In genomic region chr12:52873832-52874572, GRCh38 we compare ENCODE assay signal across 8 cellular contexts. TPM values are rescaled to one million over a fixed set of nuclear protein-coding genes. Genes with fewer than 3 reads are reported as not detected.
DNase-seq lines count a peak whose midpoint lies in the region; ATAC-seq and TF ChIP-seq lines count a peak whose summit lies in the region.

No MANE protein-coding gene starts in this region.

- peak overlapping the region; percentile 73 to 88 (median 82) for H3K4me3 Mint-ChIP-seq in CD4-positive, alpha-beta memory T cell

- DNase-seq in CD4-positive, alpha-beta memory T cell = peak in 4 of 5 donors; percentile 21 to 73 (median 32)
- DNase-seq in HPDE6-E6E7 (ENCODE audit: extremely low spot score) (peak; percentile 95), amniotic epithelial cell (ENCODE audit: low read depth) (peak; percentile 92), left ventricle myocardium inferior (peak; percentile 86), renal cortical epithelial cell (ENCODE audit: low read depth) (peak; percentile 82)

- no peaks in the 10 kb centered on the region for H3K9me3 ChIP-seq in CD4-positive, alpha-beta memory T cell (ENCODE audit: control insufficient read depth in 1 of 2, low read length in 2 of 2)
- H3K9me3 ChIP-seq in left ventricle myocardium inferior (replicated peaks) = no peaks in the 10 kb centered on the region

- H3K36me3 ChIP-seq in CD4-positive, alpha-beta memory T cell (ENCODE audit: insufficient read depth, low read length) = no peaks in the 10 kb centered on the region
- no peaks in the 10 kb centered on the region for H3K36me3 ChIP-seq in left ventricle myocardium inferior

- peak overlapping the region; percentile 17 to 41 for H3K4me3 ChIP-seq in CD4-positive, alpha-beta memory T cell (ENCODE audit: low read length in 2 of 2)
- H3K4me3 ChIP-seq in left ventricle myocardium inferior = peak overlapping the region; percentile 69

- H3K4me1 Mint-ChIP-seq in CD4-positive, alpha-beta memory T cell = peaks cover 10 to 23% (median 15%) of the 10 kb centered on the region in 4 donors

- peaks cover 0 to 3% (median 0%) of the 10 kb centered on the region in 8 donors for H3K9me3 Mint-ChIP-seq in CD4-positive, alpha-beta memory T cell

- H3K27me3 Mint-ChIP-seq in CD4-positive, alpha-beta memory T cell = no peaks in the 10 kb centered on the region

- peak overlapping the region in 6 of 7 donors; percentile 68 to 93 (median 86) for H3K27ac Mint-ChIP-seq in CD4-positive, alpha-beta memory T cell

- POLR2A ChIA-PET in CD4-positive, alpha-beta memory T cell (lab: Charles Lee; ENCODE audit: partially characterized antibody) = interaction anchor here (0.7 to 2.0 kb wide), 2 partner anchors 107 to 263 kb away, joined by 3 to 11 read pairs; no protein-coding TSS in a partner anchor

- H3K36me3 Mint-ChIP-seq in CD4-positive, alpha-beta memory T cell = no peaks in the 10 kb centered on the region

- H3K27ac ChIP-seq in CD4-positive, alpha-beta memory T cell (ENCODE audit: low read depth, low read length) = no peak overlapping the region
- H3K27ac ChIP-seq in left ventricle myocardium inferior (replicated peaks) = peak overlapping the region; percentile 80

- no peaks in the 10 kb centered on the region for H3K27me3 ChIP-seq in CD4-positive, alpha-beta memory T cell (ENCODE audit: insufficient read depth, low read length)
- H3K27me3 ChIP-seq in left ventricle myocardium inferior (ENCODE audit: low read depth) = no peaks in the 10 kb centered on the region

- CTCF ChIA-PET in CD4-positive, alpha-beta memory T cell (lab: Charles Lee; ENCODE audit: partially characterized antibody) = interaction anchor here (1.2 to 14.4 kb wide), 6 partner anchors 7 to 546 kb away, joined by 4 to 317 read pairs (median 26); partner anchors contain the start of gene KRT74

- peak; percentile 69 for ATAC-seq in SK-N-SH treated with all-trans-retinoic acid at 6 μM for 48 hours
- no peak for ATAC-seq in GM18873 (IDR thresholded peaks at IDR 0.05; ENCODE audit: low FRiP score, unreplicated experiment)
- ATAC-seq in HG02840 (IDR thresholded peaks at IDR 0.05; ENCODE audit: low FRiP score, unreplicated experiment) = no peak

- H3K4me1 ChIP-seq in CD4-positive, alpha-beta memory T cell (ENCODE audit: insufficient read depth, low read length) = peaks cover 13% of the 10 kb centered on the region
- H3K4me1 ChIP-seq in left ventricle myocardium inferior = peaks cover 44% of the 10 kb centered on the region

- intact Hi-C loops in CD4-positive, alpha-beta memory T cell (cut with micrococcal nuclease) = loop anchor here (5.0 kb wide), 1 partner anchor 547 kb away; no protein-coding TSS in a partner anchor
- intact Hi-C loops in left ventricle myocardium inferior (cut with micrococcal nuclease) = loop anchor here (5.0 kb wide), 1 partner anchor 502 kb away; no protein-coding TSS in a partner anchor

- TF ChIP-seq CTCF in left ventricle myocardium inferior (IDR thresholded peaks at IDR 0.05; ENCODE audit: borderline replicate concordance) = no peak

TF ChIP-seq in SK-N-SH treated with all-trans-retinoic acid at 6 μM for 48 hours, 23 proteins besides CTCF, POLR2A, EP300 and RAD21:
- TF ChIP-seq TCF4 (CRISPR knock-in tag; IDR thresholded peaks at IDR 0.05; ENCODE audit: borderline replicate concordance) (no peak), ZNF565 (CRISPR knock-in tag; conservative IDR thresholded peaks at IDR 0.05; ENCODE audit: low read depth) (no peak), PATZ1 (CRISPR knock-in tag; IDR thresholded peaks at IDR 0.05; ENCODE audit: borderline replicate concordance) (peak; percentile 29; the same call in 1 of the 2 replicates), ZC3H10 (CRISPR knock-in tag; IDR thresholded peaks at IDR 0.05) (no peak)

RNA-seq across cellular contexts. Expression of gene KRT78, which starts 25.2 kb away (rescaled TPM):
- not detected for total RNA-seq in CD4-positive, alpha-beta memory T cell
- not detected for polyA plus RNA-seq in CD4-positive, alpha-beta memory T cell
- total RNA-seq in left ventricle myocardium inferior (not detected), renal cortical epithelial cell (not detected in 2 replicates)

RNA-seq across cellular contexts. Expression of gene KRT8, which starts 30.9 kb away (rescaled TPM):
- total RNA-seq in CD4-positive, alpha-beta memory T cell = under 1 TPM; 0.29 to 0.91 TPM
- 1 to 10 TPM in 1 of 2 donors, under 1 TPM in 1; 0.36 to 1.1 TPM for polyA plus RNA-seq in CD4-positive, alpha-beta memory T cell
- 63.4 TPM for total RNA-seq in left ventricle myocardium inferior
- 390 and 919 TPM in 2 replicates for total RNA-seq in renal cortical epithelial cell

RNA-seq across cellular contexts. Expression of gene KRT79, which starts 39.9 kb away (rescaled TPM):
- not detected for total RNA-seq in CD4-positive, alpha-beta memory T cell
- not detected for polyA plus RNA-seq in CD4-positive, alpha-beta memory T cell
- total RNA-seq in left ventricle myocardium inferior (not detected), renal cortical epithelial cell (not detected in 2 replicates)

Comparison
In these comparisons a context has a peak if more than half of its experiments do, and no peak if none do; other contexts are left out.
1. DNase-seq: peak in every context shown above with its lines; median percentile 95 in HPDE6-E6E7; 92 in amniotic epithelial cell; 86 in left ventricle myocardium inferior; 82 in renal cortical epithelial cell; 32 in CD4-positive, alpha-beta memory T cell.
2. RNA of gene KRT8, which starts 30.9 kb away (total RNA-seq): 390 to 919 TPM in renal cortical epithelial cell and 63.4 TPM in left ventricle myocardium inferior (single experiment); 0.29 to 0.91 TPM in CD4-positive, alpha-beta memory T cell; every median in the first group is over 10 times any median in the second.